ENCODE assay signal across 8 cellular contexts in the genomic region with DNA sequence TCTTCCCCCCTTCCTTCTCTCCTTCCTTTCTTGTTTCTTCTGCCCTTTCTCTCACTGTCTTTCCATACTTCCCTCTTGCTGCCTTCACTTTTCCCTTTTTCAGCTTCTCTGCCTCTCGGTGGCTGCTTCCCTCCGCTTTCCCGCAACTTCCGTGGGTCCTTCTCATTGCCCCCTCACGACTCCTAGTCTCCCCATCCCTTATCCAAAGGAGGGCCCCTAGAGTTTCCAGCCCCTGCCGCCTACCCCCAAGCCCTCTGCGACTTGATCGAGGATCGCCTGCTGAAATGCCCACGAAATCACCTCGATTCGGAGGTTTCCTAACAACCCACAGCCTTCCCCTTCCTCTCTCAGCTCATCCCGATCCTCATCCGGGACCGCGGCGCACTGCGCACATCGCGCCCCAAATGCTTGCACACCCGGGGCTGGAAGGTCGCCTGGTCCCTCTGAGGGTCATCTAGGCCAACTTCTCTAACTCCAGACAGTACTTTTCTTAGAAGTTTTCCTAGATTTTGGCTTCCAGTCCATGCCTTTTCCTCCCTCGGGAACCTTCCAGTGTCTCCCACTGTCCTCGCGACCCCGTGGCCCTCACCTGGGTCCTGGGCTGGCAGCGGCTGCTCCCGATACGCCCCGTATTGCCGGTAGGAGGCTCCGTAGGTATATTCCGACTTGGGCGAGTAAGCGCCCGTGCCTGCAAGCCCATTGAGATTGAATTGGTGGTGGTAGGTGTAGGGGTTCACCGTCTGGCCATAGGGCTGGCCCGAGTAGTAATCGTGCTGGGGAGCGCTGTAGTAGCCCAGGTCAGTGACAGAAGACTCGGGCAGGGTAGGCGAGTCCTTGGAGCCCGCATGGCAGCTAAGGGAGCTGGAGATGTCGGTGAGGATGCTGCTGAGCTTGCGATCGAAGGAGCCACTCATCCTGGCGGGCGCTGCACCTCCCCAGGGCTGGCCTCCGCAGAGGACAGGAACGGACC. TPM values are rescaled to one million over a fixed set of nuclear protein-coding genes. Genes with fewer than 3 reads are reported as not detected.
A peak's percentile ranks its signal among the peaks of the same experiment; 100 is the strongest.
DNase-seq lines count a peak whose midpoint lies in the region; ATAC-seq and TF ChIP-seq lines count a peak whose summit lies in the region.

No MANE protein-coding gene starts in this region.

- no peaks in the 10 kb centered on the region for H3K36me3 ChIP-seq in ectodermal cell (ENCODE audit: control insufficient read depth, insufficient read depth, low read length)
- H3K36me3 ChIP-seq in osteoblast (ENCODE audit: insufficient read depth, low read length): peaks cover 6% of the 10 kb centered on the region

- DNase-seq in COR-L47 (lab: John Stamatoyannopoulos, UW) (peak; percentile 6), NCI-H510A (lab: John Stamatoyannopoulos, UW) (peak; percentile 33), osteoblast (ENCODE audit: insufficient read length, low spot score, missing footprints) (peak; percentile 87), NCI-H1694 treated with DMSO at 0.1 percent for 48 hours (lab: John Stamatoyannopoulos, UW) (no peak), NCI-H774 (lab: John Stamatoyannopoulos, UW) (no peak)

- H3K9me3 ChIP-seq in ectodermal cell (ENCODE audit: control insufficient read depth, low read length): no peaks in the 10 kb centered on the region
- no peaks in the 10 kb centered on the region for H3K9me3 ChIP-seq in osteoblast (ENCODE audit: low read depth, low read length)

- peaks cover 21% of the 10 kb centered on the region for H3K79me2 ChIP-seq in osteoblast (ENCODE audit: insufficient read depth, low read length)

- H4K20me1 ChIP-seq in osteoblast (ENCODE audit: insufficient read depth, low read length): peaks cover 12% of the 10 kb centered on the region

- WGBS in ectodermal cell, 2 experiments: 5 to 6% methylated on average over 50 of the region's 50 CpGs

- peaks cover 88% of the 10 kb centered on the region for H3K27me3 ChIP-seq in ectodermal cell (ENCODE audit: control insufficient read depth, insufficient read depth, low read length, poor library complexity, severe bottlenecking)
- peaks cover 9% of the 10 kb centered on the region for H3K27me3 ChIP-seq in osteoblast (ENCODE audit: insufficient read depth, low read length)

- ATAC-seq in GM21526 (IDR thresholded peaks at IDR 0.05; ENCODE audit: low FRiP score, unreplicated experiment) (no peak), GM18505 (IDR thresholded peaks at IDR 0.05; ENCODE audit: unreplicated experiment) (no peak)

- H3K4me3 ChIP-seq in ectodermal cell (ENCODE audit: insufficient read depth, low read depth, low read length) (peak overlapping the region; percentile 31), osteoblast (ENCODE audit: insufficient read depth, low read length) (peak overlapping the region; percentile 86)

- TF ChIP-seq POLR2A in GM18505 (IDR thresholded peaks at IDR 0.05; ENCODE audit: borderline replicate concordance, extremely low read depth, insufficient read depth, insufficient read length): no peak

- no peak overlapping the region for H3K27ac ChIP-seq in ectodermal cell (ENCODE audit: insufficient read depth, low read depth, low read length, poor library complexity, severe bottlenecking)
- no peak overlapping the region for H3K27ac ChIP-seq in osteoblast (ENCODE audit: low read depth, low read length)

- peak overlapping the region; percentile 81 for H2AFZ ChIP-seq in osteoblast (ENCODE audit: low read length)

- H3K4me2 ChIP-seq in osteoblast (ENCODE audit: insufficient read depth, low read length): peak overlapping the region; percentile 92

- TF ChIP-seq CTCF in osteoblast (IDR thresholded peaks at IDR 0.05; ENCODE audit: extremely low read depth, low read depth, low read length): no peak

- peaks cover 22% of the 10 kb centered on the region for H3K4me1 ChIP-seq in ectodermal cell (ENCODE audit: control insufficient read depth, insufficient read depth, low read length)
- H3K4me1 ChIP-seq in osteoblast (ENCODE audit: insufficient read depth, low read length): peaks cover 32% of the 10 kb centered on the region

RNA-seq across cellular contexts. Expression of gene DLX3, which starts 0.7 kb away (rescaled TPM):
- 1.6 TPM for polyA plus RNA-seq in ectodermal cell (2013, experiment 1 of 4)
- 1.8 TPM for polyA plus RNA-seq in ectodermal cell (2013, experiment 2 of 4)
- 2.2 TPM for polyA plus RNA-seq in ectodermal cell (2013, experiment 3 of 4)
- polyA plus RNA-seq in ectodermal cell (2013, experiment 4 of 4): 1.7 TPM
- 0.59 and 1.1 TPM in 2 replicates for total RNA-seq in osteoblast

RNA-seq across cellular contexts. Expression of gene DLX4, which starts 25.4 kb away (rescaled TPM):
- 0.63 TPM for polyA plus RNA-seq in ectodermal cell (2013, experiment 1 of 4)
- 1.1 TPM for polyA plus RNA-seq in ectodermal cell (2013, experiment 2 of 4)
- 0.80 TPM for polyA plus RNA-seq in ectodermal cell (2013, experiment 3 of 4)
- polyA plus RNA-seq in ectodermal cell (2013, experiment 4 of 4): 0.77 TPM
- under 0.01 TPM in 1 of 2 replicates, not detected in the other for total RNA-seq in osteoblast

Comparison
In these comparisons a context has a peak if more than half of its experiments do, and no peak if none do; other contexts are left out.
1. DNase-seq: peak in COR-L47 (single experiment), NCI-H510A (single experiment) and osteoblast (single experiment); none in NCI-H1694 treated with DMSO at 0.1 percent for 48 hours (single experiment) and NCI-H774 (single experiment).